Comparison of ENCODE assay signal across 12 cellular contexts in the genomic region with DNA sequence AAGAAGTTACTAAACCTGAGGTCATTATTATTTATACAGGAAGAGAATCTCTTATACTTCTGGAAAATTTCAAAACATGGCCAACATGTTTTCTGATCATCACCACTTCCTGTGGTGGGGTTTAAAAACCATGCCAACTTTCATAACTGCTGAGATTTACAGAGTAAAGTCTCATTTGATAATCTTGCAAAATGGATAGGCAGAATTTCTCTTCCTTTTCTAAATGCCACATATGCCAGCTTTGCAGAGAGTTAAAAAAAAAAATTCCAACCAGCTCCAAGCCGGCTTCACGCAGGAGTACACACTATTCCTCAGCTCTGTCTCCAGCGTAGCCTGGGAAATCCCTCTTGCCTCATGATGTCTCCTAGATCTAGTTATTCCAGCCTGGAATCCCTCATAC.
DNase-seq lines count a peak whose midpoint lies in the region; ATAC-seq and TF ChIP-seq lines count a peak whose summit lies in the region.
"Had no signal": no experiment of that assay in that cellular context is flagged by ENCODE, and none has a peak within 500 bp of the region (broad histone marks: within the 10 kb centered on the region; RNA-seq: fewer than 3 reads in every experiment).

No MANE protein-coding gene starts in this region.

- ATAC-seq in heart left ventricle (peak in 1 of 4 donors; percentile 11), left ventricle myocardium superior (no peak)

- H3K9me3 ChIP-seq in heart left ventricle (peaks cover 0 to 7% (median 0%) of the 10 kb centered on the region in 12 donors), transverse colon (no peaks in the 10 kb centered on the region), SJCRH30 (replicated peaks) (no peaks in the 10 kb centered on the region)
- H3K9me3 ChIP-seq: HAP-1 had no signal

- peak overlapping the region in 9 of 12 donors; percentile 70 to 94 (median 81) for H3K27ac ChIP-seq in heart left ventricle
- H3K27ac ChIP-seq in transverse colon: peak overlapping the region; percentile 69 to 83 (median 80)
- no peak overlapping the region for H3K27ac ChIP-seq in SJCRH30

- H3K4me3 ChIP-seq in heart left ventricle (no peak overlapping the region), cardiac fibroblast (replicated peaks in 1 of 2; ENCODE audit: low read depth in 2 of 2, low read length in 2 of 2) (no peak overlapping the region), transverse colon (no peak overlapping the region), SJCRH30 (no peak overlapping the region)
- H3K4me3 ChIP-seq: HAP-1 had no signal

- TF ChIP-seq POLR2A in heart left ventricle (IDR thresholded peaks at IDR 0.05): no peak
- TF ChIP-seq POLR2A in transverse colon (IDR thresholded peaks at IDR 0.05): no peak

- 43 to 51% (median 47%) methylated on average over 3 of the region's 3 CpGs for WGBS in heart left ventricle, 4 donors
- 50 to 60% methylated on average over 1 to 3 of the region's 3 CpGs for WGBS in transverse colon (ENCODE audit: low coverage in 1 of 2), 2 donors

- no peak for TF ChIP-seq CTCF in heart left ventricle (IDR thresholded peaks at IDR 0.05)
- TF ChIP-seq CTCF in cardiac fibroblast (IDR thresholded peaks at IDR 0.05; ENCODE audit: low read depth, low read length): no peak
- TF ChIP-seq CTCF in transverse colon (IDR thresholded peaks at IDR 0.05): no peak

- intact Hi-C loops in heart left ventricle (cut with DNase I): loop anchor here in 1 of 10 donors (5.0 kb wide), 1 partner anchor 56 kb away; no protein-coding TSS in a partner anchor
- intact Hi-C loops in left ventricle myocardium superior (cut with micrococcal nuclease): no loop called here
- intact Hi-C loops in transverse colon (cut with DNase I; ENCODE audit: low total_unique reads): no loop called here

- no peaks in the 10 kb centered on the region for H3K27me3 ChIP-seq in heart left ventricle
- H3K27me3 ChIP-seq in transverse colon: no peaks in the 10 kb centered on the region
- H3K27me3 ChIP-seq in SJCRH30: no peaks in the 10 kb centered on the region

- in situ Hi-C loops in transverse colon (cut with MboI; ENCODE audit: low pct_ligation_motif_present in 1 of 4, low pct_unique_long_range_greater_than_20kb in 1 of 4, low sequenced_read_pairs in 3 of 4): no loop called here

- TF ChIP-seq EP300 in transverse colon (IDR thresholded peaks at IDR 0.05; ENCODE audit: low read depth): no peak

- H3K4me1 ChIP-seq in heart left ventricle (peaks cover 0 to 63% (median 17%) of the 10 kb centered on the region in 12 donors), transverse colon (peaks cover 3 to 50% (median 19%) of the 10 kb centered on the region in 4 donors), SJCRH30 (peaks cover 8% of the 10 kb centered on the region)
- H3K4me1 ChIP-seq: HAP-1 had no signal

- peak in 1 of 5 donors; percentile 17 for DNase-seq in heart left ventricle
- no peak for DNase-seq in left ventricle myocardium superior
- peak; percentile 69 to 74 for DNase-seq in cardiac fibroblast (ENCODE audit: low read depth in 2 of 2)
- peak; percentile 42 to 54 for DNase-seq in lung microvascular endothelial cell (ENCODE audit: low read depth in 2 of 2)
- DNase-seq in transverse colon: no peak
- no peak for DNase-seq in LoVo (ENCODE audit: low spot score)
- DNase-seq in SJCRH30: no peak
- no peak for DNase-seq in NCI-H1930 (lab: John Stamatoyannopoulos, UW)
- DNase-seq: glutamatergic neuron; NCI-H748 treated with DMSO at 0.1 percent for 48 hours; stimulated activated naive CD4-positive, alpha-beta T cell treated with Interleukin-2 at 50 U/mL for 16 hours had no signal

- no peaks in the 10 kb centered on the region for H3K36me3 ChIP-seq in heart left ventricle
- no peaks in the 10 kb centered on the region for H3K36me3 ChIP-seq in transverse colon
- no peaks in the 10 kb centered on the region for H3K36me3 ChIP-seq in SJCRH30
- H3K36me3 ChIP-seq: HAP-1 had no signal

Comparison
In these comparisons a context has a peak if more than half of its experiments do, and no peak if none do; other contexts are left out.
1. DNase-seq: peak in cardiac fibroblast (2 of 2) and lung microvascular endothelial cell (2 of 2); none in left ventricle myocardium superior (single experiment), transverse colon (single experiment), LoVo (single experiment), SJCRH30 (0 of 2) and NCI-H1930 (0 of 2).